In the genomic region with DNA sequence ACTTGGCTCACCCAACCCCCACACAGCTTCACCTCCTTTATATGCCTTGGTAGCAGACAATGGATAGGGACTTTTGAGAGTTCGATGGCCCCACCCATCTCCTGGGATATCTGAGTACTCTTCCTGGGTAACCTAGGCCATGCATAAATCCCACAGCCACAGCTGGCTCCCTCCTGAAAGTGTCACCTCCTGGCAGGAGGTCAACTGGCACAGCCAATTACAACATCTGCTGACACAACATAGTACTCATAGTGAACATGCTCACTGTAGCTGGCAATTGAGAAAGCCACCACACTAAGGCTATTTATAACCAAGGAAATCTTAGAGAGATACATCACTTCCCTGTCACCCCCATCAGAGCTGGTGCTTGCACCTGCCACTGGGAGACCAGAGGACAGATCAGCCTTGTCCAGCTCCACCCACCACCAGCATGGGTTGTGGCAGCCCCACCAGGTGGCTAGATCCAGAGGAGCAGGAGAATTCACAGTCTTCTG, we compare ENCODE assay signal across 11 cellular contexts.
DNase-seq lines count a peak whose midpoint lies in the region; ATAC-seq and TF ChIP-seq lines count a peak whose summit lies in the region.
"Had no signal": no experiment of that assay in that cellular context is flagged by ENCODE, and none has a peak within 500 bp of the region (broad histone marks: within the 10 kb centered on the region; RNA-seq: fewer than 3 reads in every experiment).

No MANE protein-coding gene starts in this region.

- no peak overlapping the region for H3K27ac ChIP-seq in suprapubic skin
- H3K27ac ChIP-seq: A549 had no signal

- TF ChIP-seq EP300 in suprapubic skin (IDR thresholded peaks at IDR 0.05): no peak

- no peak overlapping the region for H3K4me3 ChIP-seq in suprapubic skin
- H3K4me3 ChIP-seq: A549 had no signal

- TF ChIP-seq CTCF in suprapubic skin (IDR thresholded peaks at IDR 0.05): no peak

- no peak for TF ChIP-seq POLR2A in suprapubic skin (IDR thresholded peaks at IDR 0.05)

- H3K9me3 ChIP-seq in suprapubic skin: no peaks in the 10 kb centered on the region

- H3K4me1 ChIP-seq in suprapubic skin: no peaks in the 10 kb centered on the region
- H3K4me1 ChIP-seq: A549 had no signal

- 100% methylated on average over 1 of the region's 1 CpG for WGBS in suprapubic skin

- no peaks in the 10 kb centered on the region for H3K36me3 ChIP-seq in suprapubic skin

- DNase-seq in NCI-H2196 (lab: John Stamatoyannopoulos, UW; ENCODE audit: unreplicated experiment) (peak; percentile 37), NCI-H2196 treated with DMSO at 0.1 percent for 48 hours (lab: John Stamatoyannopoulos, UW; ENCODE audit: unreplicated experiment) (no peak), NCI-H510A treated with DMSO at 0.1 percent for 48 hours (lab: John Stamatoyannopoulos, UW) (peak; percentile 37), kidney tubule cell (ENCODE audit: low spot score) (peak; percentile 82), suprapubic skin (ENCODE audit: low spot score in 2 of 2) (no peak), SW480 (ENCODE audit: low spot score) (no peak)
- DNase-seq: cortex of kidney, DMS153 had no signal

- ATAC-seq in HG03196 (IDR thresholded peaks at IDR 0.05; ENCODE audit: unreplicated experiment): peak; percentile 54
- no peak for ATAC-seq in HG03039 (IDR thresholded peaks at IDR 0.05; ENCODE audit: unreplicated experiment)

- H3K27me3 ChIP-seq in suprapubic skin: no peaks in the 10 kb centered on the region

Comparison
In these comparisons a context has a peak if more than half of its experiments do, and no peak if none do; other contexts are left out.
1. DNase-seq: peak in NCI-H2196 (single experiment), NCI-H510A treated with DMSO at 0.1 percent for 48 hours (single experiment) and kidney tubule cell (single experiment); none in NCI-H2196 treated with DMSO at 0.1 percent for 48 hours (single experiment), suprapubic skin (0 of 2) and SW480 (single experiment).